In the genomic region with DNA sequence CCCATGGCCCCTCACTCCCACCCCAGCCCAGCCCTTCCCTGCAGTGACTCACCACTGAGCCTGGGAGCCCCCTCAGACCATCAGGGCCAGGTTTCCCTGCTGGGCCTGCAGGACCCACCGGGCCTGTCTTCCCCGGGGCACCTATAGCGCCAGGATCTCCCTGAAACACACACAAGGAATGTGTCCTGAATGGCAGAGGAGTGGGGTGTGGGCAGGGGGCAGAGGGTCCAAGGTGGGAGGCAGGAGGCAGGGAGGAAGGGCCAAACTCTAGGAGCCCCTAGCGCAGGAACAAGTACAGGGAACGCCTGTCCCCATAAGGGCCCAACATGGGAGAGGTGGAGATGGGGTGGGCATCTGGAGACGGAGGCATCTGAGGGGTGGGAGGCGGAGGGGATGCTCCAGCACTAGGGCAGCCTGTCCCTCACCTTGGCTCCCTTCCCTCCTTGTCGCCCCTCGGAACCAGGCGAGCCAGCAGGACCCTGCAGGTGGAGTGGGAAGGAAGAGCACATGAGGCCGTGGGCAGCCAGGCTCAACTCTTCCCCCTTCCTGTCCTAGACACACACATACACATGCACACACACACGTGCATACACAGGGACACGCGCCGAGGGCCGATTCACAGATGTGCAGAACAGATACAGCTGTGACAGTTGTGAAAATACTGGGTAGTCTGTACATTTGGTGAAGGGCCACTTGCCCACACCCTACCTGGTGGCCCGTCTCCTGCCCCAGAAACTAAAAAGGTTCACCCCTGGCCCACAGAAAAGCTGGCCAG, we compare ENCODE assay signal across 21 cellular contexts. TPM values are rescaled to one million over a fixed set of nuclear protein-coding genes. Genes with fewer than 3 reads are reported as not detected.
A peak's percentile ranks its signal among the peaks of the same experiment; 100 is the strongest.
DNase-seq lines count a peak whose midpoint lies in the region; TF ChIP-seq lines count a peak whose summit lies in the region.
"Had no signal": no experiment of that assay in that cellular context is flagged by ENCODE, and none has a peak within 500 bp of the region (broad histone marks: within the 10 kb centered on the region; RNA-seq: fewer than 3 reads in every experiment).

No MANE protein-coding gene starts in this region.

- no peak overlapping the region for H4K91ac ChIP-seq in H9 (ENCODE audit: insufficient read length, low read depth, low read length)

- no peak overlapping the region for H2AK5ac ChIP-seq in H9 (ENCODE audit: insufficient read length, low read length)

- H3K79me2 ChIP-seq in H9 (ENCODE audit: insufficient read depth, low read length), result no peaks in the 10 kb centered on the region
- no peaks in the 10 kb centered on the region for H3K79me2 ChIP-seq in osteoblast (ENCODE audit: insufficient read depth, low read length)

- no peak overlapping the region for H2BK20ac ChIP-seq in H9 (ENCODE audit: low read depth, low read length, poor library complexity, severe bottlenecking)

- H3K27me3 ChIP-seq in H9 (ENCODE audit: insufficient read depth, low read length), result no peaks in the 10 kb centered on the region
- H3K27me3 ChIP-seq in osteoblast (ENCODE audit: insufficient read depth, low read length), result no peaks in the 10 kb centered on the region
- H3K27me3 ChIP-seq: SJSA1 had no signal

- no peaks in the 10 kb centered on the region for H3K9me3 ChIP-seq in H9 (ENCODE audit: control insufficient read depth, low read depth, low read length)
- no peaks in the 10 kb centered on the region for H3K9me3 ChIP-seq in osteoblast (ENCODE audit: low read depth, low read length)
- H3K9me3 ChIP-seq: SJSA1 had no signal

- no peaks in the 10 kb centered on the region for H3K9me3 Mint-ChIP-seq in H9

- DNase-seq in activated CD4-positive, CD25-positive, alpha-beta regulatory T cell treated with anti-CD3 and anti-CD28 coated beads, Interleukin-2, amount 50 U/mL, for 72 hours, result peak; percentile 25
- DNase-seq in activated CD4-positive, CD25-positive, alpha-beta regulatory T cell (lab: John Stamatoyannopoulos, UW), result no peak
- DNase-seq in H9 (peak; percentile 20), coronary artery (ENCODE audit: low spot score) (peak; percentile 60), osteoblast (ENCODE audit: insufficient read length, low spot score, missing footprints) (peak; percentile 66), NCI-H510A (lab: John Stamatoyannopoulos, UW) (no peak), NCI-H82 (lab: John Stamatoyannopoulos, UW) (no peak), GOT3 (lab: John Stamatoyannopoulos, UW) (no peak)
- DNase-seq: AML-193; DMS79 treated with DMSO at 0.1 percent for 48 hours; KBM-7; MM.1S; NCI-H1048; NCI-H1436; NCI-H187 treated with DMSO at 0.1 percent for 48 hours; NCI-H2227 treated with DMSO at 0.1 percent for 48 hours; NCI-H510A treated with DMSO at 0.1 percent for 48 hours; NCI-H748 treated with DMSO at 0.1 percent for 48 hours; NK-92 treated with Interleukin-12 subunit alpha and Interleukin-12 subunit beta, amount 100 ng/mL, for 24 hours had no signal

- H3K23ac ChIP-seq in H9 (ENCODE audit: insufficient read length, low read depth, low read length), result no peak overlapping the region

- no peak overlapping the region for H4K5ac ChIP-seq in H9 (ENCODE audit: insufficient read length, low read depth, low read length)

- H3K4me2 ChIP-seq in H9 (ENCODE audit: insufficient read depth, insufficient read length, low read length), result no peak overlapping the region
- no peak overlapping the region for H3K4me2 ChIP-seq in osteoblast (ENCODE audit: insufficient read depth, low read length)

- H3T11ph ChIP-seq in H9 (ENCODE audit: low read length), result no peak overlapping the region

- WGBS in H9 (ENCODE audit: extremely low coverage, insufficient read length, low lambda C conversion rate), result no CpG with 5 or more reads among the region's 17 CpGs

- H3K14ac ChIP-seq in H9 (ENCODE audit: insufficient read depth, low read length), result no peak overlapping the region; the same call in 1 of the 2 replicates

- no peak overlapping the region for H3K4ac ChIP-seq in H9 (ENCODE audit: low read depth, low read length)

- H3K4me1 ChIP-seq in H9 (ENCODE audit: insufficient read depth, low read length), result no peaks in the 10 kb centered on the region
- no peaks in the 10 kb centered on the region for H3K4me1 ChIP-seq in osteoblast (ENCODE audit: insufficient read depth, low read length)
- H3K4me1 ChIP-seq: SJSA1 had no signal

- no peak overlapping the region for H2BK5ac ChIP-seq in H9 (ENCODE audit: insufficient read length, low read length)

- H2AFZ ChIP-seq in H9 (ENCODE audit: low read length) (no peak overlapping the region), osteoblast (ENCODE audit: low read length) (no peak overlapping the region)

- H3K23me2 ChIP-seq in H9 (ENCODE audit: insufficient read length, low read depth, low read length, poor library complexity, severe bottlenecking), result no peaks in the 10 kb centered on the region

- H2BK120ac ChIP-seq in H9 (ENCODE audit: low read depth, low read length, poor library complexity, severe bottlenecking), result no peak overlapping the region

- H3K9ac ChIP-seq in H9 (ENCODE audit: extremely low read depth, insufficient read length, low read length), result no peak overlapping the region

- H2BK15ac ChIP-seq in H9 (ENCODE audit: low read depth, low read length), result no peak overlapping the region

- no peak overlapping the region for H3K4me3 Mint-ChIP-seq in H9

- H3K27ac Mint-ChIP-seq in H9, result no peak overlapping the region; a peak in 1 of 7 replicates

- TF ChIP-seq CTCF in H9 (conservative IDR thresholded peaks at IDR 0.05) (no peak), coronary artery (IDR thresholded peaks at IDR 0.05) (no peak), osteoblast (IDR thresholded peaks at IDR 0.05; ENCODE audit: extremely low read depth, low read depth, low read length) (no peak)

- peaks cover 8 to 12% of the 10 kb centered on the region in 2 experiments for H3K4me1 Mint-ChIP-seq in H9

- no peak overlapping the region for H3K4me3 ChIP-seq in coronary artery
- no peak overlapping the region for H3K4me3 ChIP-seq in osteoblast (ENCODE audit: insufficient read depth, low read length)
- H3K4me3 ChIP-seq: SJSA1 had no signal

- no peak overlapping the region for H3K56ac ChIP-seq in H9 (ENCODE audit: insufficient read length, low read depth, low read length)

- H3K36me3 ChIP-seq in osteoblast (ENCODE audit: insufficient read depth, low read length), result no peaks in the 10 kb centered on the region
- H3K36me3 ChIP-seq: SJSA1 had no signal

- H3K36me3 Mint-ChIP-seq in H9 (ENCODE audit: insufficient read depth in 1 of 3, low read depth in 3 of 3), result no peaks in the 10 kb centered on the region

- H3K27ac ChIP-seq in H9 (ENCODE audit: insufficient read length, low read depth, low read length), result no peak overlapping the region
- H3K27ac ChIP-seq in coronary artery, result no peak overlapping the region
- no peak overlapping the region for H3K27ac ChIP-seq in osteoblast (ENCODE audit: low read depth, low read length)
- H3K27ac ChIP-seq: SJSA1 had no signal

- H3K79me1 ChIP-seq in H9 (ENCODE audit: insufficient read depth, low read depth, low read length, poor library complexity, severe bottlenecking), result no peaks in the 10 kb centered on the region

- no peak overlapping the region for H2BK12ac ChIP-seq in H9 (ENCODE audit: insufficient read length, low read depth, low read length)

- no peak overlapping the region for H4K8ac ChIP-seq in H9 (replicated peaks; ENCODE audit: insufficient read length, low read depth, low read length)

- peaks cover 3% of the 10 kb centered on the region for H4K20me1 ChIP-seq in H9 (ENCODE audit: control insufficient read depth, insufficient read depth, insufficient read length)
- no peaks in the 10 kb centered on the region for H4K20me1 ChIP-seq in osteoblast (ENCODE audit: insufficient read depth, low read length)

- peaks cover 17% of the 10 kb centered on the region for H3K27me3 Mint-ChIP-seq in H9 (ENCODE audit: low read depth)

- H3K18ac ChIP-seq in H9 (ENCODE audit: insufficient read length, low read depth, low read length), result no peak overlapping the region

RNA-seq across cellular contexts. Expression of a gene that starts 24.7 kb away (rescaled TPM):
- total RNA-seq in H9 (2021), result 2.0 and 2.3 TPM in 2 replicates
- total RNA-seq in osteoblast, result 1.8 TPM in 2 replicates

RNA-seq across cellular contexts. Expression of a gene that starts 32.9 kb away (rescaled TPM):
- total RNA-seq in H9 (2021) (14.8 and 16.8 TPM in 2 replicates), osteoblast (19.2 and 20.9 TPM in 2 replicates)

RNA-seq across cellular contexts. Expression of a gene that starts 33.1 kb away (rescaled TPM):
- 105 and 107 TPM in 2 replicates for total RNA-seq in H9 (2021)
- total RNA-seq in osteoblast, result 108 and 109 TPM in 2 replicates

RNA-seq across cellular contexts. Expression of a gene that starts 36.9 kb away (rescaled TPM):
- total RNA-seq in H9 (2021), result 5.5 and 7.1 TPM in 2 replicates
- total RNA-seq in osteoblast, result 2.7 and 3.3 TPM in 2 replicates
- total RNA-seq: A172 had no signal

RNA-seq across cellular contexts. Expression of a gene that starts 40.7 kb away (rescaled TPM):
- total RNA-seq in H9 (2021), result 29.8 and 31.0 TPM in 2 replicates
- 34.0 and 34.2 TPM in 2 replicates for total RNA-seq in osteoblast

Comparison
In these comparisons a context has a peak if more than half of its experiments do, and no peak if none do; other contexts are left out.
1. DNase-seq: peak in activated CD4-positive, CD25-positive, alpha-beta regulatory T cell treated with anti-CD3 and anti-CD28 coated beads, Interleukin-2, amount 50 U/mL, for 72 hours (single experiment), H9 (single experiment), coronary artery (single experiment) and osteoblast (single experiment); none in activated CD4-positive, CD25-positive, alpha-beta regulatory T cell (0 of 4), NCI-H510A (single experiment), NCI-H82 (single experiment) and GOT3 (single experiment).